In the genomic region with DNA sequence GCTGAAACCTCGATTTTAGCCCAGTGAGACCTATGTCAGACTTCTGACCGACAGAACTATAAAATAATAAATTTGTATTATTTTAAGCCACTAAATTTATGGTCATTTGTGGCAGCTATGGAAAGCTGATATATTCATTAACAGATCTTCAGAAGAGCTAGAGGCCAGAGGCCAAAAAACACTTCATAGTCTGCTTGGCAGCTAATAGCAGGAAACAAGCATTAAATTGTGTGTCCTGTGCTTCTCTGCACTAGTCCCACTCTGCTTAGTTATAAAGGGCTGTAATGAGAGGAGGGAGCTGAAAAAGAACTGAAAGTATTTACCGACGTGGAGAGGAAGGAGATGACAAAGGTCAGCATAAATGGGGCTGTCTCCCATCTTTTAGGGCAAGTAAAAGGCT, we compare ENCODE assay signal across 32 cellular contexts.
"Had no signal": no experiment of that assay in that cellular context is flagged by ENCODE, and none has a peak within 500 bp of the region (broad histone marks: within the 10 kb centered on the region; RNA-seq: fewer than 3 reads in every experiment).

No MANE protein-coding gene starts in this region.

- H3K36me3 Mint-ChIP-seq: activated CD8-positive, alpha-beta memory T cell treated with anti-CD3 and anti-CD28 coated beads, Interleukin-2, amount 10 ng/mL, durations not matched to agents 7 days and 5 days; activated naive CD4-positive, alpha-beta T cell treated with anti-CD3 and anti-CD28 coated beads, Interleukin-2, amount 10 ng/mL, durations not matched to agents 7 days and 5 days; activated naive CD8-positive, alpha-beta T cell; brain had no signal

- H3K9me3 ChIP-seq: SJCRH30 had no signal

- H3K36me3 ChIP-seq: SJCRH30, WERI-Rb-1 had no signal

- H3K27ac Mint-ChIP-seq: activated CD4-positive, alpha-beta memory T cell treated with anti-CD3 and anti-CD28 coated beads, Interleukin-2, amount 10 ng/mL, durations not matched to agents 7 days and 5 days; activated CD8-positive, alpha-beta memory T cell treated with anti-CD3 and anti-CD28 coated beads, Interleukin-2, amount 10 ng/mL, durations not matched to agents 7 days and 5 days; activated naive CD4-positive, alpha-beta T cell treated with anti-CD3 and anti-CD28 coated beads, Interleukin-2, amount 10 ng/mL, durations not matched to agents 7 days and 5 days; activated naive CD8-positive, alpha-beta T cell; activated naive CD8-positive, alpha-beta T cell treated with anti-CD3 and anti-CD28 coated beads, Interleukin-2, amount 50 U/mL, for 24 hours had no signal

- DNase-seq: activated CD4-positive, alpha-beta memory T cell treated with anti-CD3 and anti-CD28 coated beads, Interleukin-2, amount 10 ng/mL, durations not matched to agents 7 days and 5 days; activated CD4-positive, alpha-beta T cell treated with anti-CD3 and anti-CD28 coated beads for 1 hour; activated CD4-positive, alpha-beta T cell treated with anti-CD3 and anti-CD28 coated beads for 48 hours; activated CD4-positive, CD25-positive, alpha-beta regulatory T cell; activated CD8-positive, alpha-beta memory T cell treated with anti-CD3 and anti-CD28 coated beads for 24 hours; activated CD8-positive, alpha-beta memory T cell treated with anti-CD3 and anti-CD28 coated beads, Interleukin-2, amount 10 ng/mL, durations not matched to agents 7 days and 5 days; activated CD8-positive, alpha-beta memory T cell treated with anti-CD3 and anti-CD28 coated beads, Interleukin-2, amount 50 U/mL, for 48 hours; activated effector memory CD4-positive, alpha-beta T cell treated with Interleukin-2 at 50 U/mL for 16 hours; activated naive CD4-positive, alpha-beta T cell treated with anti-CD3 and anti-CD28 coated beads, Interleukin-2, amount 10 ng/mL, durations not matched to agents 7 days and 5 days; activated naive CD8-positive, alpha-beta T cell treated with anti-CD3 and anti-CD28 coated beads, Interleukin-2, amount 50 U/mL, for 24 hours; activated T-cell treated with anti-CD3 and anti-CD28 coated beads, Interleukin-2, amount 50 U/mL, for 48 hours; anterior cingulate cortex; MM.1S; MV-4-11; NCI-H1092; NCI-H1417 treated with DMSO at 0.1 percent for 48 hours; NCI-H187 treated with DMSO at 0.1 percent for 48 hours; NCI-H2081; NCI-H2171 treated with DMSO at 0.1 percent for 48 hours; NCI-H2227 treated with DMSO at 0.1 percent for 48 hours; NCI-H446; NCI-H510A treated with DMSO at 0.1 percent for 48 hours; NCI-H526 treated with DMSO at 0.1 percent for 48 hours; NCI-H774; SJCRH30; T1000; WERI-Rb-1 had no signal

- H3K4me2 ChIP-seq: KMS-11 had no signal

- H3K27ac ChIP-seq: KMS-11, SJCRH30, SK-N-MC, WERI-Rb-1 had no signal

- H3K27me3 ChIP-seq: SJCRH30 had no signal

- H3K4me3 ChIP-seq: SJCRH30, SK-N-MC had no signal

- ATAC-seq: activated CD8-positive, alpha-beta memory T cell treated with anti-CD3 and anti-CD28 coated beads, Interleukin-2, amount 10 ng/mL, durations not matched to agents 7 days and 5 days; activated naive CD8-positive, alpha-beta T cell treated with anti-CD3 and anti-CD28 coated beads, Interleukin-2, amount 50 U/mL, for 24 hours; Panc1 had no signal

- H3K27me3 Mint-ChIP-seq: activated CD4-positive, alpha-beta memory T cell treated with anti-CD3 and anti-CD28 coated beads, Interleukin-2, amount 10 ng/mL, durations not matched to agents 7 days and 5 days; activated CD8-positive, alpha-beta memory T cell treated with anti-CD3 and anti-CD28 coated beads, Interleukin-2, amount 10 ng/mL, durations not matched to agents 7 days and 5 days; activated naive CD4-positive, alpha-beta T cell treated with anti-CD3 and anti-CD28 coated beads, Interleukin-2, amount 10 ng/mL, durations not matched to agents 7 days and 5 days; brain had no signal

- H3K4me1 ChIP-seq: SJCRH30 had no signal

- H3K4me1 Mint-ChIP-seq: activated CD4-positive, alpha-beta memory T cell treated with anti-CD3 and anti-CD28 coated beads, Interleukin-2, amount 10 ng/mL, durations not matched to agents 7 days and 5 days; activated CD8-positive, alpha-beta memory T cell treated with anti-CD3 and anti-CD28 coated beads, Interleukin-2, amount 10 ng/mL, durations not matched to agents 7 days and 5 days; activated naive CD4-positive, alpha-beta T cell treated with anti-CD3 and anti-CD28 coated beads, Interleukin-2, amount 10 ng/mL, durations not matched to agents 7 days and 5 days; activated naive CD8-positive, alpha-beta T cell treated with anti-CD3 and anti-CD28 coated beads, Interleukin-2, amount 50 U/mL, for 24 hours; brain had no signal

- H3K4me3 Mint-ChIP-seq: activated CD4-positive, alpha-beta memory T cell treated with anti-CD3 and anti-CD28 coated beads, Interleukin-2, amount 10 ng/mL, durations not matched to agents 7 days and 5 days; activated CD8-positive, alpha-beta memory T cell treated with anti-CD3 and anti-CD28 coated beads, Interleukin-2, amount 10 ng/mL, durations not matched to agents 7 days and 5 days; activated naive CD4-positive, alpha-beta T cell treated with anti-CD3 and anti-CD28 coated beads, Interleukin-2, amount 10 ng/mL, durations not matched to agents 7 days and 5 days; activated naive CD8-positive, alpha-beta T cell; activated naive CD8-positive, alpha-beta T cell treated with anti-CD3 and anti-CD28 coated beads, Interleukin-2, amount 50 U/mL, for 24 hours had no signal

- H3K9me3 Mint-ChIP-seq: activated CD4-positive, alpha-beta memory T cell treated with anti-CD3 and anti-CD28 coated beads, Interleukin-2, amount 10 ng/mL, durations not matched to agents 7 days and 5 days; activated naive CD8-positive, alpha-beta T cell treated with anti-CD3 and anti-CD28 coated beads, Interleukin-2, amount 50 U/mL, for 24 hours had no signal
